ENCODE assay signal across 9 cellular contexts in genomic region chr1:51515312-51515960, GRCh38. TPM values are rescaled to one million over a fixed set of nuclear protein-coding genes. Genes with fewer than 3 reads are reported as not detected.
A peak's percentile ranks its signal among the peaks of the same experiment; 100 is the strongest.
DNase-seq lines count a peak whose midpoint lies in the region; ATAC-seq and TF ChIP-seq lines count a peak whose summit lies in the region.
"Had no signal": no experiment of that assay in that cellular context is flagged by ENCODE, and none has a peak within 500 bp of the region (broad histone marks: within the 10 kb centered on the region; RNA-seq: fewer than 3 reads in every experiment).

No MANE protein-coding gene starts in this region.

- no peaks in the 10 kb centered on the region for H3K27me3 ChIP-seq in CD4-positive, alpha-beta memory T cell (ENCODE audit: insufficient read depth, low read length)
- H3K27me3 ChIP-seq in Loucy (ENCODE audit: insufficient read depth, low read length, poor library complexity, severe bottlenecking) (no peaks in the 10 kb centered on the region), parathyroid adenoma (ENCODE audit: control insufficient read depth, insufficient read depth, low read length) (no peaks in the 10 kb centered on the region)

- H3K4me1 ChIP-seq in CD4-positive, alpha-beta memory T cell (ENCODE audit: insufficient read depth, low read length), result peaks cover 79% of the 10 kb centered on the region
- H3K4me1 ChIP-seq in Loucy (ENCODE audit: insufficient read depth, low read length, poor library complexity, severe bottlenecking) (peaks cover 75% of the 10 kb centered on the region), parathyroid adenoma (peaks cover 4% of the 10 kb centered on the region)

- H3K79me2 ChIP-seq in Loucy (ENCODE audit: insufficient read depth, low read length) (peaks cover 83% of the 10 kb centered on the region), parathyroid adenoma (peaks cover 12% of the 10 kb centered on the region)

- POLR2A ChIA-PET in CD4-positive, alpha-beta memory T cell (lab: Charles Lee; ENCODE audit: partially characterized antibody), result interaction anchor here (1.0 to 1.3 kb wide), 3 partner anchors 17 to 57 kb away, joined by 3 read pairs; no protein-coding TSS in a partner anchor

- H3K36me3 Mint-ChIP-seq in CD4-positive, alpha-beta memory T cell, result peaks cover 0 to 12% of the 10 kb centered on the region in 2 donors
- H3K36me3 Mint-ChIP-seq in central memory CD8-positive, alpha-beta T cell (ENCODE audit: insufficient read depth), result peaks cover 16% of the 10 kb centered on the region

- peaks cover 64% of the 10 kb centered on the region for H4K20me1 ChIP-seq in Loucy (ENCODE audit: insufficient read depth, low read length, poor library complexity, severe bottlenecking)

- no peaks in the 10 kb centered on the region for H3K27me3 Mint-ChIP-seq in CD4-positive, alpha-beta memory T cell
- H3K27me3 Mint-ChIP-seq in central memory CD8-positive, alpha-beta T cell, result no peaks in the 10 kb centered on the region

- no peak overlapping the region for H3K4me3 ChIP-seq in CD4-positive, alpha-beta memory T cell (ENCODE audit: low read length in 2 of 2)
- H3K4me3 ChIP-seq in Loucy (ENCODE audit: low read length, poor library complexity, severe bottlenecking), result peak overlapping the region; percentile 98
- no peak overlapping the region for H3K4me3 ChIP-seq in parathyroid adenoma (ENCODE audit: low read depth, low read length)

- TF ChIP-seq CTCF in Loucy (conservative IDR thresholded peaks at IDR 0.05; ENCODE audit: low read length), result no peak
- TF ChIP-seq CTCF in parathyroid adenoma (IDR thresholded peaks at IDR 0.05), result no peak

- H3K9me3 Mint-ChIP-seq in CD4-positive, alpha-beta memory T cell, result no peaks in the 10 kb centered on the region
- H3K9me3 Mint-ChIP-seq in central memory CD8-positive, alpha-beta T cell, result no peaks in the 10 kb centered on the region

- H3K4me1 Mint-ChIP-seq in CD4-positive, alpha-beta memory T cell, result peaks cover 52 to 79% (median 64%) of the 10 kb centered on the region in 4 donors
- H3K4me1 Mint-ChIP-seq in central memory CD8-positive, alpha-beta T cell, result peaks cover 69% of the 10 kb centered on the region

- H3K36me3 ChIP-seq in CD4-positive, alpha-beta memory T cell (ENCODE audit: insufficient read depth, low read length), result no peaks in the 10 kb centered on the region
- no peaks in the 10 kb centered on the region for H3K36me3 ChIP-seq in Loucy (ENCODE audit: insufficient read depth, low read length)
- H3K36me3 ChIP-seq in parathyroid adenoma (ENCODE audit: control insufficient read depth, insufficient read depth, low read length), result no peaks in the 10 kb centered on the region

- H3K9ac ChIP-seq in Loucy (ENCODE audit: low read depth, low read length, poor library complexity, severe bottlenecking), result peak overlapping the region; percentile 91
- no peak overlapping the region for H3K9ac ChIP-seq in parathyroid adenoma

- no peaks in the 10 kb centered on the region for H3K9me3 ChIP-seq in CD4-positive, alpha-beta memory T cell (ENCODE audit: control insufficient read depth in 1 of 2, low read length in 2 of 2)
- no peaks in the 10 kb centered on the region for H3K9me3 ChIP-seq in Loucy (ENCODE audit: insufficient read depth, low read depth, low read length)
- H3K9me3 ChIP-seq in parathyroid adenoma (ENCODE audit: control insufficient read depth, low read length), result no peaks in the 10 kb centered on the region

- H3K9me2 ChIP-seq in Loucy (replicated peaks; ENCODE audit: low read depth, low read length), result no peaks in the 10 kb centered on the region

- peak overlapping the region; percentile 68 to 90 (median 84) for H3K4me3 Mint-ChIP-seq in CD4-positive, alpha-beta memory T cell
- peak overlapping the region; percentile 95 for H3K4me3 Mint-ChIP-seq in central memory CD8-positive, alpha-beta T cell

- no peak for DNase-seq in CD4-positive, alpha-beta memory T cell
- no peak for DNase-seq in central memory CD8-positive, alpha-beta T cell (ENCODE audit: low spot score in 2 of 2)
- DNase-seq in cerebellar cortex (ENCODE audit: low spot score) (no peak), A172 (ENCODE audit: low spot score) (no peak), NCI-H2196 (lab: John Stamatoyannopoulos, UW; ENCODE audit: unreplicated experiment) (no peak)
- DNase-seq in activated CD4-positive, CD25-positive, alpha-beta regulatory T cell (lab: John Stamatoyannopoulos, UW), result no peak
- DNase-seq: Kasumi-1 had no signal

- H3K27ac ChIP-seq in CD4-positive, alpha-beta memory T cell (ENCODE audit: low read depth, low read length), result peak overlapping the region; percentile 69
- peak overlapping the region; percentile 7 for H3K27ac ChIP-seq in parathyroid adenoma

- H3K27ac Mint-ChIP-seq in CD4-positive, alpha-beta memory T cell, result peak overlapping the region; percentile 91 to 96 (median 92)
- peak overlapping the region; percentile 98 for H3K27ac Mint-ChIP-seq in central memory CD8-positive, alpha-beta T cell (ENCODE audit: low read depth)

- CTCF ChIA-PET in CD4-positive, alpha-beta memory T cell (lab: Charles Lee; ENCODE audit: partially characterized antibody), result interaction anchor here (2.2 to 2.3 kb wide), 2 partner anchors 10 to 20 kb away, joined by 7 to 8 read pairs; no protein-coding TSS in a partner anchor

- H2AFZ ChIP-seq in Loucy (ENCODE audit: low read length) (no peak overlapping the region), parathyroid adenoma (no peak overlapping the region)

- no peak for ATAC-seq in central memory CD8-positive, alpha-beta T cell (replicated peaks; ENCODE audit: extremely low read depth, poor library complexity, severe bottlenecking)

- peak overlapping the region; percentile 88 for H3K4me2 ChIP-seq in Loucy (ENCODE audit: low read depth, low read length, poor library complexity, severe bottlenecking)
- H3K4me2 ChIP-seq in parathyroid adenoma (ENCODE audit: low read length), result no peak overlapping the region

- intact Hi-C loops in CD4-positive, alpha-beta memory T cell (cut with micrococcal nuclease), result loop anchor here (5.0 kb wide), 2 partner anchors 93 to 362 kb away; partner anchors contain the start of gene NRDC

- peaks cover 11% of the 10 kb centered on the region for H3F3A ChIP-seq in Loucy (ENCODE audit: low read depth)

RNA-seq across cellular contexts. Expression of gene EPS15, which starts 3.6 kb away (rescaled TPM):
- 10 to 100 TPM; 91.5 to 92.3 TPM for total RNA-seq in CD4-positive, alpha-beta memory T cell
- polyA plus RNA-seq in CD4-positive, alpha-beta memory T cell, result 10 to 100 TPM; 39.2 to 63.7 TPM
- 28.2 and 35.1 TPM in 2 replicates for total RNA-seq in A172 (2014; rRNA removed; shearing (Covaris generic))
